Comparison of ENCODE assay signal across 22 cellular contexts in genomic region chr20:54466112-54466511, GRCh38. TPM values are rescaled to one million over a fixed set of nuclear protein-coding genes. Genes with fewer than 3 reads are reported as not detected.
"Had no signal": no experiment of that assay in that cellular context is flagged by ENCODE, and none has a peak within 500 bp of the region (broad histone marks: within the 10 kb centered on the region; RNA-seq: fewer than 3 reads in every experiment).

No MANE protein-coding gene starts in this region.

- H3K4me2 ChIP-seq: KMS-11, SK-N-SH had no signal

- H3K9me3 ChIP-seq: SK-N-SH had no signal

- H3K27ac ChIP-seq: HL-60, KMS-11 had no signal

- H3K9ac ChIP-seq: KMS-11, SK-N-SH had no signal

- FAIRE-seq: RCC 7860 had no signal

- DNase-seq: IMR-90, Kasumi-1, MM.1S, NCI-H1092 treated with DMSO at 0.1 percent for 48 hours, NCI-H1436, NCI-H187, NCI-H2029, NCI-H2081 treated with DMSO at 0.1 percent for 48 hours, NCI-H2171, NCI-H226, NCI-H446, NCI-H510A, NCI-H524 treated with DMSO at 0.1 percent for 48 hours, NCI-H69, NCI-H774, Right ventricle myocardium superior, RPMI8226, SK-N-SH had no signal

RNA-seq across cellular contexts. Expression of gene DOK5, which starts 9.3 kb away (rescaled TPM):
- total RNA-seq: M059J had no signal
